Comparison of ENCODE assay signal across 2 cellular contexts in the genomic region with DNA sequence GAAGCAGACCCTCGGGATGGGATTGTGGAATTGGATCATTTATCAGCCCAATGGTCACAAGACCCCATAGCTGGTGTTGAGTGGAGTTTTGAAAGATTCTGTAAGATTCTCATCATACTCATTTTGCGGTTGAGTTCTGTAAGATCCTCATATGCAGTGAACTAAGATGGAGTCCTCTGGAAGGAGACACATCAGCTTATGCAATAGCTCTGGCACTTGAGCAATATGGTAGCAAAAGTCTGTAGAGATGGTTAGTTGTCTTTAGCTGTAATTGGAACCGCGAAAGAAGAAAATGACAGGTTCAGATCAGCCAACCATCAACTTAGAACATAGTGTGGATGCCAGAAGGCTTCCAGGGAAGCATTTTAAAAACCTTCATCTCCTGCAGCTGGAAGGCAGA.
A peak's percentile ranks its signal among the peaks of the same experiment; 100 is the strongest.
TF ChIP-seq lines count a peak whose summit lies in the region.

No MANE protein-coding gene starts in this region.

TF ChIP-seq in IMR-90, 13 proteins besides CTCF, POLR2A, EP300 and RAD21:
- TF ChIP-seq RFX5 (IDR thresholded peaks at IDR 0.05; ENCODE audit: low read depth, low read length) (no peak), FOS (IDR thresholded peaks at IDR 0.05; ENCODE audit: low read depth, low read length) (no peak), CEBPB (IDR thresholded peaks at IDR 0.05; ENCODE audit: low read depth, low read length) (peak; percentile 53; the same call in 1 of the 2 replicates), CHD1 (IDR thresholded peaks at IDR 0.05; ENCODE audit: low read depth, low read length) (no peak)

TF ChIP-seq in K562, 482 proteins besides CTCF, POLR2A, EP300 and RAD21:
- TF ChIP-seq ARID1B (IDR thresholded peaks at IDR 0.05) (no peak), CEBPG (CRISPR knock-in tag; IDR thresholded peaks at IDR 0.05) (peak; percentile 58), CEBPG (tag; conservative IDR thresholded peaks at IDR 0.05 in 1 of 2, IDR thresholded peaks at IDR 0.05 in 1 of 2) (peak; percentile 76 to 92), TRIM24 (IDR thresholded peaks at IDR 0.05) (peak in 1 of 2 experiments; percentile 36; a peak in 2 of 4 replicates), CEBPB (tag; IDR thresholded peaks at IDR 0.05) (peak; percentile 69)
- TF ChIP-seq, protein P1, sequence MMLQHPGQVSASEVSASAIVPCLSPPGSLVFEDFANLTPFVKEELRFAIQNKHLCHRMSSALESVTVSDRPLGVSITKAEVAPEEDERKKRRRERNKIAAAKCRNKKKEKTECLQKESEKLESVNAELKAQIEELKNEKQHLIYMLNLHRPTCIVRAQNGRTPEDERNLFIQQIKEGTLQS (IDR thresholded peaks at IDR 0.05) = peak; percentile 35; the same call in 1 of the 2 replicates
- TF ChIP-seq, protein P1 (CRISPR knock-in tag; conservative IDR thresholded peaks at IDR 0.05) = no peak
